ENCODE assay signal across 1 cellular context in genomic region chr22:27994481-27995331, GRCh38.
TF ChIP-seq lines count a peak whose summit lies in the region.

No MANE protein-coding gene starts in this region.

TF ChIP-seq in GM23338, 12 proteins besides CTCF, POLR2A, EP300 and RAD21 (continued from another document):
- TF ChIP-seq ZNF462 (CRISPR knock-in tag; IDR thresholded peaks at IDR 0.05), result no peak
- TF ChIP-seq REST (IDR thresholded peaks at IDR 0.05; ENCODE audit: unreplicated experiment), result no peak
- no peak for TF ChIP-seq EZH2 (IDR thresholded peaks at IDR 0.05; ENCODE audit: low read depth, unreplicated experiment)
- no peak for TF ChIP-seq EZH2phosphoT487 (IDR thresholded peaks at IDR 0.05; ENCODE audit: unreplicated experiment)
